ENCODE assay signal across 8 cellular contexts in the genomic region with DNA sequence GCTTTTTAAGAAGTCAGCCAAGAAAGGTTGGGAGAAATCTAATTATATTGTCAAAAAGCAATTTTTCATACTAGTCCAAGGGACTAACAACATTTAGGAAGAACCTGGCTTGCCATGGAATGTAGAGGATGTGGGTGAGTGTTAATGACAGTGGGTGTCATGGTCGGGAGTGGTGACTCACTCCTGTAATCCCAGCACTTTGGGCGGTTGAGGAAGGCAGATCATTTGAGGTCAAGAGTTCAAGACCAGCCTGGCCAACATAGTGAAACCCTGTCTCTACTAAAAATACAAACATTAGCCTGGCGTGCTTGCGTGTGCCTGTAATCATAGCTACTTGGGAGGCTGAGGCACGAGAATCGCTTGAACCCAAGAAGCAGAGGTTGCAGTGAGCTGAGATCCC. TPM values are rescaled to one million over a fixed set of nuclear protein-coding genes. Genes with fewer than 3 reads are reported as not detected.
A peak's percentile ranks its signal among the peaks of the same experiment; 100 is the strongest.
DNase-seq lines count a peak whose midpoint lies in the region; TF ChIP-seq lines count a peak whose summit lies in the region.
"Not testable (repeated sequence)": the region's sequence is repeated elsewhere in the genome, so short reads cannot be mapped to it uniquely, and the experiment has no call there.

No MANE protein-coding gene starts in this region.

- H3K4me3 ChIP-seq in SJCRH30, result not testable (repeated sequence)

- not testable (repeated sequence) for TF ChIP-seq CTCF in neural crest cell (conservative IDR thresholded peaks at IDR 0.05)

- peak overlapping the region; percentile 12 for H3K27ac Mint-ChIP-seq in neural crest cell (ENCODE audit: unreplicated experiment)

- not testable (repeated sequence) for H3K9me3 ChIP-seq in SJCRH30 (replicated peaks)

- H3K27me3 ChIP-seq in SJCRH30, result not testable (repeated sequence)

- not testable (repeated sequence) for H3K27ac ChIP-seq in SJCRH30

- DNase-seq in A172 (ENCODE audit: low spot score), result peak; percentile 44
- DNase-seq in EH (ENCODE audit: low read depth), result peak; percentile 54
- DNase-seq in HS-27A (ENCODE audit: low read depth), result peak; percentile 7
- peak; percentile 64 for DNase-seq in M059J (ENCODE audit: low read depth)
- DNase-seq in SJCRH30, result peak; percentile 21 to 38
- DNase-seq in amniotic epithelial cell (ENCODE audit: low read depth), result peak; percentile 16
- DNase-seq in iris pigment epithelial cell (ENCODE audit: low read depth), result peak; percentile 14
- not testable (repeated sequence) for DNase-seq in neural crest cell (ENCODE audit: low read depth, low spot score)

- H3K4me1 Mint-ChIP-seq in neural crest cell, result peaks cover 25% of the 10 kb centered on the region

- peaks cover 10% of the 10 kb centered on the region; the same call in 1 of the 2 replicates for H3K4me1 ChIP-seq in SJCRH30

- not testable (repeated sequence) for H3K27me3 Mint-ChIP-seq in neural crest cell (ENCODE audit: low read depth)

- not testable (repeated sequence) for H3K36me3 Mint-ChIP-seq in neural crest cell (ENCODE audit: low read depth)

- not testable (repeated sequence) for H3K4me3 Mint-ChIP-seq in neural crest cell

- not testable (repeated sequence) for H3K9me3 Mint-ChIP-seq in neural crest cell

- not testable (repeated sequence) for H3K36me3 ChIP-seq in SJCRH30

RNA-seq across cellular contexts. Expression of a gene that starts 28.0 kb away (rescaled TPM):
- 143 and 156 TPM in 2 replicates for total RNA-seq in A172 (2014; rRNA removed; shearing (Covaris generic))
- total RNA-seq in M059J (2014; rRNA removed; shearing (Covaris generic)), result 82.8 and 152 TPM in 2 replicates
- 118 and 127 TPM in 2 replicates for total RNA-seq in SJCRH30 (2014; rRNA removed; shearing (Covaris generic))
- 110 and 113 TPM in 2 replicates for total RNA-seq in neural crest cell
